Comparison of ENCODE assay signal across 7 cellular contexts in the genomic region with DNA sequence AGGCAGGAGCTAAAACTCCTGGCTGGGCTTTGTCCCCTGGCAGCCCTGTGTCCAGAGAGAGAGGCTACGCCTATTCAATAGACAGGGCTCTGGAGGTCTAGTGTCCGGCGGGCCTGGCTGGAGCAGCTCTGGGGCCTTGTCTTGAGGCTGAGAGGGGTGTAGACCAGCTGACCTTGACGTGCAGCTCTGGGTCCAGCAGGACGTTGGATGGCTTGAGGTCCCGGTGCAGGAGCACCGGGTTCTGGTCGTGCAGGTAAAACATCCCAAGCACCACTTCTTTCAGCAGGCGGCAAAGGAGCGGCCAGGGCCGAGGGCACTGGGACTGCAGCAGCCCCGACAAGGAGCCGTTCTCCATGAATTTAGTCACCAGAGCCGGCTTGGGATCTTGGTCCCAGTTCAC. TPM values are rescaled to one million over a fixed set of nuclear protein-coding genes. Genes with fewer than 3 reads are reported as not detected.
DNase-seq lines count a peak whose midpoint lies in the region; ATAC-seq, FAIRE-seq and TF ChIP-seq lines count a peak whose summit lies in the region.

No MANE protein-coding gene starts in this region.

- H3K27me3 ChIP-seq in iPS-15b (ENCODE audit: control insufficient read depth, insufficient read depth, low read length), result peaks cover 87% of the 10 kb centered on the region
- H3K27me3 ChIP-seq in small intestine (ENCODE audit: control insufficient read depth in 2 of 2, insufficient read depth in 2 of 2, low read length in 2 of 2), result no peaks in the 10 kb centered on the region

- H3K36me3 Mint-ChIP-seq in T-cell, result peaks cover 31% of the 10 kb centered on the region

- H3K27ac Mint-ChIP-seq in T-cell, result no peak overlapping the region

- H3K4me1 ChIP-seq in iPS-15b (ENCODE audit: control insufficient read depth, insufficient read depth, low read length) (peaks cover 2% of the 10 kb centered on the region), small intestine (ENCODE audit: control insufficient read depth in 2 of 2, insufficient read depth in 1 of 2, low read depth in 1 of 2, low read length in 1 of 2) (peaks cover 4 to 17% of the 10 kb centered on the region in 2 donors)

- H3K36me3 ChIP-seq in iPS-15b (ENCODE audit: control insufficient read depth, insufficient read depth, low read length), result no peaks in the 10 kb centered on the region
- H3K36me3 ChIP-seq in small intestine (ENCODE audit: control insufficient read depth in 2 of 2, insufficient read depth in 2 of 2, low read length in 2 of 2), result peaks cover 0 to 7% of the 10 kb centered on the region in 2 donors

- no peak for TF ChIP-seq CTCF in GM12864 (IDR thresholded peaks at IDR 0.05; ENCODE audit: low read depth, low read length, missing control alignments)

- DNase-seq in GM12864 (ENCODE audit: low read depth) (no peak), T-cell (no peak), small intestine (no peak), LoVo (ENCODE audit: low spot score) (no peak)

- peak overlapping the region; percentile 69 for H3K4me3 ChIP-seq in GM12864 (ENCODE audit: low read depth, low read length)
- H3K4me3 ChIP-seq in iPS-15b (ENCODE audit: low read depth, low read length), result peak overlapping the region; percentile 69
- peak overlapping the region; percentile 54 to 91 for H3K4me3 ChIP-seq in small intestine (ENCODE audit: low read depth in 1 of 2, low read length in 2 of 2)

- CTCF ChIA-PET in T-cell (lab: Charles Lee), result interaction anchor here in 1 of 2 donors (1.5 kb wide), 1 partner anchor 93 kb away, joined by 3 read pairs; no protein-coding TSS in a partner anchor

- H3K9me3 ChIP-seq in iPS-15b (ENCODE audit: control insufficient read depth, insufficient read depth, low read length) (no peaks in the 10 kb centered on the region), small intestine (ENCODE audit: control insufficient read depth, low read depth) (no peaks in the 10 kb centered on the region)

- WGBS in small intestine, 3 donors, result 51 to 73% (median 58%) methylated on average over 14 of the region's 14 CpGs

- H3K4me1 Mint-ChIP-seq in T-cell, result peaks cover 29 to 49% (median 35%) of the 10 kb centered on the region in 3 donors

- no peaks in the 10 kb centered on the region for H3K9me3 Mint-ChIP-seq in T-cell

- peaks cover 15 to 17% of the 10 kb centered on the region in 2 donors for H3K27me3 Mint-ChIP-seq in T-cell

- peak overlapping the region in 1 of 2 donors; percentile 82 for H3K27ac ChIP-seq in small intestine (ENCODE audit: low read depth in 1 of 2, low read length in 1 of 2)

- ATAC-seq in T-cell (replicated peaks in 1 of 4), result no peak
- no peak for ATAC-seq in GM18511 (IDR thresholded peaks at IDR 0.05; ENCODE audit: unreplicated experiment)
- no peak for ATAC-seq in HG03342 (IDR thresholded peaks at IDR 0.05; ENCODE audit: unreplicated experiment)

- POLR2A ChIA-PET in T-cell (lab: Charles Lee), result no interaction called here

- no peak overlapping the region for H3K9ac ChIP-seq in iPS-15b (ENCODE audit: low read depth, low read length)

- peak overlapping the region; percentile 84 to 96 (median 93) for H3K4me3 Mint-ChIP-seq in T-cell

- no peak for FAIRE-seq in small intestine (lab: Jason Lieb, UNC)

RNA-seq across cellular contexts. Expression of a gene that starts 0.9 kb away (rescaled TPM):
- 10 to 100 TPM; 26.2 to 68.3 (median 59.2) TPM for total RNA-seq in T-cell
- 10 to 100 TPM; 17.7 to 58.6 (median 49.4) TPM for polyA plus RNA-seq in small intestine

RNA-seq across cellular contexts. Expression of a gene that starts 4.0 kb away (rescaled TPM):
- total RNA-seq in T-cell, result 10 to 100 TPM in 1 of 5 donors, 1 to 10 TPM in 4; 7.8 to 10.4 (median 8.5) TPM
- 10 to 100 TPM in 1 of 3 donors, 1 to 10 TPM in 2; 3.4 to 16.4 (median 4.9) TPM for polyA plus RNA-seq in small intestine

RNA-seq across cellular contexts. Expression of a gene that starts 27.5 kb away (rescaled TPM):
- total RNA-seq in T-cell, result 10 to 100 TPM; 17.0 to 29.0 (median 18.0) TPM
- polyA plus RNA-seq in small intestine, result 10 to 100 TPM in 2 of 3 donors, 1 to 10 TPM in 1; 9.8 to 37.0 (median 21.9) TPM

RNA-seq across cellular contexts. Expression of a gene that starts 28.9 kb away (rescaled TPM):
- total RNA-seq in T-cell, result 10 to 100 TPM; 18.6 to 25.2 (median 20.3) TPM
- 1 to 10 TPM in 2 of 3 donors, under 1 TPM in 1; 0.89 to 2.7 (median 1.9) TPM for polyA plus RNA-seq in small intestine

RNA-seq across cellular contexts. Expression of a gene that starts 29.1 kb away (rescaled TPM):
- total RNA-seq in T-cell, result under 1 TPM in 4 of 5 donors, not detected in 1; 0.16 to 0.82 (median 0.39) TPM
- polyA plus RNA-seq in small intestine, result 10 to 100 TPM; 11.2 to 45.1 (median 32.3) TPM
